In the genomic region with DNA sequence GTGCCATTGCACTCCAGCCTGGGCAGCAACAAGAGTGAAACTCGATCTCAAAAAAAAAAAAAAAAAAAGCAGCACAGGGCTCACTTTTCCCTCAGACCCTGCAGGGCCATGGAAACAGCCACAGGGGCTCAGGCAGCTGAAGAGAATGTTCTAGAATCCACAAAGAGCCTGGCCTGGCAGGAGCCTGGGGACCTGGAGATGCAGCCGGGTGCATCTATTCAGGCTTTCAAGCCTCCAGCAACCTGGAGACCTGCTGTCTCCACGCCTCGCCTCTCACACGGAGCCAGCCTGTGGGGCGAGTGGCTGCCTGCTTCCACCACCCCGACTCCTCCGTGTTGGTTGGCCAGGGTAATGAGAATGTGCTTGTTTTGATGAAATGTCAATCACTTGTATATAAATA, we compare ENCODE assay signal across 1 cellular context.
TF ChIP-seq lines count a peak whose summit lies in the region.

No MANE protein-coding gene starts in this region.

TF ChIP-seq in IMR-90, 13 proteins besides CTCF, POLR2A, EP300 and RAD21:
- TF ChIP-seq CEBPB (IDR thresholded peaks at IDR 0.05; ENCODE audit: low read depth, low read length) (no peak), MAZ (IDR thresholded peaks at IDR 0.05; ENCODE audit: borderline replicate concordance, low read depth, low read length) (no peak), MAFK (IDR thresholded peaks at IDR 0.05; ENCODE audit: low read depth, low read length) (no peak), NFE2L2 (IDR thresholded peaks at IDR 0.05; ENCODE audit: low read depth, low read length) (no peak), RFX5 (IDR thresholded peaks at IDR 0.05; ENCODE audit: low read depth, low read length) (no peak), MXI1 (IDR thresholded peaks at IDR 0.05; ENCODE audit: borderline replicate concordance, low read depth, low read length) (no peak), SMC3 (IDR thresholded peaks at IDR 0.05; ENCODE audit: low read depth, low read length) (no peak), CHD1 (IDR thresholded peaks at IDR 0.05; ENCODE audit: low read depth, low read length) (no peak), RCOR1 (IDR thresholded peaks at IDR 0.05; ENCODE audit: insufficient replicate concordance, low read length) (no peak), BHLHE40 (IDR thresholded peaks at IDR 0.05; ENCODE audit: low read depth, low read length) (no peak)
- TF ChIP-seq, protein P1, sequence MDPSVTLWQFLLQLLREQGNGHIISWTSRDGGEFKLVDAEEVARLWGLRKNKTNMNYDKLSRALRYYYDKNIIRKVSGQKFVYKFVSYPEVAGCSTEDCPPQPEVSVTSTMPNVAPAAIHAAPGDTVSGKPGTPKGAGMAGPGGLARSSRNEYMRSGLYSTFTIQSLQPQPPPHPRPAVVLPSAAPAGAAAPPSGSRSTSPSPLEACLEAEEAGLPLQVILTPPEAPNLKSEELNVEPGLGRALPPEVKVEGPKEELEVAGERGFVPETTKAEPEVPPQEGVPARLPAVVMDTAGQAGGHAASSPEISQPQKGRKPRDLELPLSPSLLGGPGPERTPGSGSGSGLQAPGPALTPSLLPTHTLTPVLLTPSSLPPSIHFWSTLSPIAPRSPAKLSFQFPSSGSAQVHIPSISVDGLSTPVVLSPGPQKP (IDR thresholded peaks at IDR 0.05; ENCODE audit: borderline replicate concordance, low read depth, low read length): no peak
- TF ChIP-seq, protein P2, sequence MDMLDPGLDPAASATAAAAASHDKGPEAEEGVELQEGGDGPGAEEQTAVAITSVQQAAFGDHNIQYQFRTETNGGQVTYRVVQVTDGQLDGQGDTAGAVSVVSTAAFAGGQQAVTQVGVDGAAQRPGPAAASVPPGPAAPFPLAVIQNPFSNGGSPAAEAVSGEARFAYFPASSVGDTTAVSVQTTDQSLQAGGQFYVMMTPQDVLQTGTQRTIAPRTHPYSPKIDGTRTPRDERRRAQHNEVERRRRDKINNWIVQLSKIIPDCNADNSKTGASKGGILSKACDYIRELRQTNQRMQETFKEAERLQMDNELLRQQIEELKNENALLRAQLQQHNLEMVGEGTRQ (IDR thresholded peaks at IDR 0.05; ENCODE audit: low read depth, low read length): no peak
